In genomic region chr1:59866459-59866858, GRCh38 we compare ENCODE assay signal across 30 cellular contexts.
"Had no signal": no experiment of that assay in that cellular context is flagged by ENCODE, and none has a peak within 500 bp of the region (broad histone marks: within the 10 kb centered on the region; RNA-seq: fewer than 3 reads in every experiment).

No MANE protein-coding gene starts in this region.

- H3K9me3 ChIP-seq: esophagus muscularis mucosa, gastrocnemius medialis, heart left ventricle had no signal

- H3K27me3 ChIP-seq: brain microvascular endothelial cell, esophagus muscularis mucosa, foreskin keratinocyte, gastrocnemius medialis, heart left ventricle had no signal

- H3K27ac ChIP-seq: brain microvascular endothelial cell, esophagus muscularis mucosa, foreskin keratinocyte, gastrocnemius medialis, heart left ventricle, VCaP had no signal

- H3K4me1 ChIP-seq: esophagus muscularis mucosa, foreskin keratinocyte, gastrocnemius medialis, heart left ventricle had no signal

- FAIRE-seq: bronchial epithelial cell had no signal

- H3K4me3 ChIP-seq: esophagus muscularis mucosa, gastrocnemius medialis, heart left ventricle had no signal

- DNase-seq: activated CD4-positive, alpha-beta memory T cell treated with anti-CD3 and anti-CD28 coated beads, Interleukin-2, amount 10 ng/mL, durations not matched to agents 7 days and 5 days; activated CD4-positive, alpha-beta T cell treated with anti-CD3 and anti-CD28 coated beads for 1 hour; activated CD4-positive, alpha-beta T cell treated with anti-CD3 and anti-CD28 coated beads for 4 hours; activated CD4-positive, alpha-beta T cell treated with anti-CD3 and anti-CD28 coated beads, Interleukin-2, amount 10 ng/mL, durations not matched to agents 7 days and 5 days; activated CD4-positive, alpha-beta T cell treated with anti-CD3 and anti-CD28 coated beads, Interleukin-2, amount 50 U/mL, for 4 hours; activated CD8-positive, alpha-beta memory T cell treated with anti-CD3 and anti-CD28 coated beads for 24 hours; activated effector memory CD4-positive, alpha-beta T cell treated with Interleukin-2 at 50 U/mL for 16 hours; activated gamma-delta T cell treated with Interleukin-2 at 50 U/mL for 16 hours; activated naive CD4-positive, alpha-beta T cell treated with anti-CD3 and anti-CD28 coated beads, Interleukin-2, amount 50 U/mL, for 16 hours; activated naive CD4-positive, alpha-beta T cell treated with Interleukin-2 at 50 U/mL for 16 hours; activated T-cell treated with anti-CD3 and anti-CD28 coated beads, Interleukin-2, amount 50 U/mL, for 4 hours; amniotic stem cell; anterior cingulate cortex; brain microvascular endothelial cell; caudate nucleus; cortex of kidney; dermis blood vessel endothelial cell; effector CD4-positive, alpha-beta T cell; effector memory CD8-positive, alpha-beta T cell; erythroblast; foreskin keratinocyte; gastrocnemius medialis; glutamatergic neuron; heart left ventricle; T-helper 2 cell had no signal

- ATAC-seq: activated T-cell treated with anti-CD3 and anti-CD28 coated beads, Interleukin-2, amount 50 U/mL, for 4 hours; activated T-helper 17 cell treated with anti-CD3 and anti-CD28 coated beads, Interleukin-2, amount 50 U/mL, for 72 hours; effector memory CD8-positive, alpha-beta T cell; foreskin keratinocyte; gastrocnemius medialis; heart left ventricle; WTC11 had no signal

- H3K36me3 ChIP-seq: brain microvascular endothelial cell, esophagus muscularis mucosa, gastrocnemius medialis had no signal
